1 cellular context compared by ENCODE assay signal in the genomic region with DNA sequence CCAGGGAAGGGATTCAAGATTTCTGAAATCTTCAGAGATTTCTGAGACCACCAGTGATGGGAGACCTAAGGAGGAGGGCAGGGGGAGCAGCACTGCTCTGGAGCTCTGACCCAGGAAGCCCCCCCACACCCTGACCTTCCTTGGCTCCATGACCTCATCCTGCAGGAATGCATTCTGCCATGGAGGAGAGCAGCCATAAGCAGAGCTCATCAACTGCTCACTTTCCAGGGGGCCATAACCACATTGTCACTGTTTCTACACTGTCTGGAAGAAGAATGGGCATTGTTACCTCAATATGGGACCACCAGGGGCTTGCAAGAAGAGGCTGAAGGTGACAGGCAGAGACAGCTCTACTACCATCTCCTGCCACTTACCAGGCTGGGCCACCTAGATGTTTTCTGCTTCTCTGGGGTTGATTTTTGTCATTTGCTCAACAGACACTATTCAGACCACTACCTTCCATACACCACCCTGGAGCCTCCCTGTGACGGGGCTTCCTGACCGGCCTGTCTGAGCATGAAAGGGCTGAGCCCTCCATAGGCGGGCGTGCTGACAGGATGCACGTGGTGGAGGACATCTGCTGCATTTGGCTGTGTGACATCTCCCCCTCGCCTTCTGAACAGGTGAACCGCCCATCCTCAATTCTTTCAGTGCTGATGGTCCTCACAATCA.
TF ChIP-seq lines count a peak whose summit lies in the region.

No MANE protein-coding gene starts in this region.

TF ChIP-seq in HepG2, 621 proteins besides CTCF, POLR2A, EP300 and RAD21 (continued from another document):
- TF ChIP-seq NFATC3 (CRISPR knock-in tag; IDR thresholded peaks at IDR 0.05) (no peak), MIER2 (CRISPR knock-in tag; IDR thresholded peaks at IDR 0.05) (no peak), TOE1 (CRISPR knock-in tag; IDR thresholded peaks at IDR 0.05) (no peak), LCORL (IDR thresholded peaks at IDR 0.05) (no peak), LCORL (CRISPR knock-in tag; IDR thresholded peaks at IDR 0.05) (0 out of 2 replicates have a peak, but pooled peaks have one; percentile 8), KDM5B (CRISPR knock-in tag; IDR thresholded peaks at IDR 0.05; ENCODE audit: borderline replicate concordance) (no peak), TEAD3 (CRISPR knock-in tag; optimal IDR thresholded peaks at IDR 0.05; ENCODE audit: borderline replicate concordance) (peak; percentile 96), ZNF382 (CRISPR knock-in tag; IDR thresholded peaks at IDR 0.05; ENCODE audit: borderline replicate concordance) (no peak), SETDB1 (CRISPR knock-in tag; IDR thresholded peaks at IDR 0.05; ENCODE audit: borderline replicate concordance) (no peak), NRL (CRISPR knock-in tag; IDR thresholded peaks at IDR 0.05; ENCODE audit: borderline replicate concordance) (no peak), KDM1A (CRISPR knock-in tag; IDR thresholded peaks at IDR 0.05) (no peak), ZNF317 (CRISPR knock-in tag; IDR thresholded peaks at IDR 0.05) (no peak), NR2F6 (IDR thresholded peaks at IDR 0.05) (0 out of 2 replicates have a peak, but pooled peaks have one; percentile 32), NR2F6 (CRISPR knock-in tag; IDR thresholded peaks at IDR 0.05) (0 out of 2 replicates have a peak, but pooled peaks have one; percentile 23), ZC3H13 (CRISPR knock-in tag; IDR thresholded peaks at IDR 0.05) (no peak), FOSL2 (CRISPR knock-in tag; IDR thresholded peaks at IDR 0.05) (peak; percentile 73)
- TF ChIP-seq, protein P1, sequence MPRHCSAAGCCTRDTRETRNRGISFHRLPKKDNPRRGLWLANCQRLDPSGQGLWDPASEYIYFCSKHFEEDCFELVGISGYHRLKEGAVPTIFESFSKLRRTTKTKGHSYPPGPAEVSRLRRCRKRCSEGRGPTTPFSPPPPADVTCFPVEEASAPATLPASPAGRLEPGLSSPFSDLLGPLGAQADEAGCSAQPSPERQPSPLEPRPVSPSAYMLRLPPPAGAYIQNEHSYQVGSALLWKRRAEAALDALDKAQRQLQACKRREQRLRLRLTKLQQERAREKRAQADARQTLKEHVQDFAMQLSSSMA (CRISPR knock-in tag; IDR thresholded peaks at IDR 0.05) = no peak
- TF ChIP-seq, protein P2, sequence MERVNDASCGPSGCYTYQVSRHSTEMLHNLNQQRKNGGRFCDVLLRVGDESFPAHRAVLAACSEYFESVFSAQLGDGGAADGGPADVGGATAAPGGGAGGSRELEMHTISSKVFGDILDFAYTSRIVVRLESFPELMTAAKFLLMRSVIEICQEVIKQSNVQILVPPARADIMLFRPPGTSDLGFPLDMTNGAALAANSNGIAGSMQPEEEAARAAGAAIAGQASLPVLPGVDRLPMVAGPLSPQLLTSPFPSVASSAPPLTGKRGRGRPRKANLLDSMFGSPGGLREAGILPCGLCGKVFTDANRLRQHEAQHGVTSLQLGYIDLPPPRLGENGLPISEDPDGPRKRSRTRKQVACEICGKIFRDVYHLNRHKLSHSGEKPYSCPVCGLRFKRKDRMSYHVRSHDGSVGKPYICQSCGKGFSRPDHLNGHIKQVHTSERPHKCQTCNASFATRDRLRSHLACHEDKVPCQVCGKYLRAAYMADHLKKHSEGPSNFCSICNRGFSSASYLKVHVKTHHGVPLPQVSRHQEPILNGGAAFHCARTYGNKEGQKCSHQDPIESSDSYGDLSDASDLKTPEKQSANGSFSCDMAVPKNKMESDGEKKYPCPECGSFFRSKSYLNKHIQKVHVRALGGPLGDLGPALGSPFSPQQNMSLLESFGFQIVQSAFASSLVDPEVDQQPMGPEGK (CRISPR knock-in tag; IDR thresholded peaks at IDR 0.05) = peak; percentile 37; the same call in 1 of the 2 replicates
- TF ChIP-seq, protein P3, sequence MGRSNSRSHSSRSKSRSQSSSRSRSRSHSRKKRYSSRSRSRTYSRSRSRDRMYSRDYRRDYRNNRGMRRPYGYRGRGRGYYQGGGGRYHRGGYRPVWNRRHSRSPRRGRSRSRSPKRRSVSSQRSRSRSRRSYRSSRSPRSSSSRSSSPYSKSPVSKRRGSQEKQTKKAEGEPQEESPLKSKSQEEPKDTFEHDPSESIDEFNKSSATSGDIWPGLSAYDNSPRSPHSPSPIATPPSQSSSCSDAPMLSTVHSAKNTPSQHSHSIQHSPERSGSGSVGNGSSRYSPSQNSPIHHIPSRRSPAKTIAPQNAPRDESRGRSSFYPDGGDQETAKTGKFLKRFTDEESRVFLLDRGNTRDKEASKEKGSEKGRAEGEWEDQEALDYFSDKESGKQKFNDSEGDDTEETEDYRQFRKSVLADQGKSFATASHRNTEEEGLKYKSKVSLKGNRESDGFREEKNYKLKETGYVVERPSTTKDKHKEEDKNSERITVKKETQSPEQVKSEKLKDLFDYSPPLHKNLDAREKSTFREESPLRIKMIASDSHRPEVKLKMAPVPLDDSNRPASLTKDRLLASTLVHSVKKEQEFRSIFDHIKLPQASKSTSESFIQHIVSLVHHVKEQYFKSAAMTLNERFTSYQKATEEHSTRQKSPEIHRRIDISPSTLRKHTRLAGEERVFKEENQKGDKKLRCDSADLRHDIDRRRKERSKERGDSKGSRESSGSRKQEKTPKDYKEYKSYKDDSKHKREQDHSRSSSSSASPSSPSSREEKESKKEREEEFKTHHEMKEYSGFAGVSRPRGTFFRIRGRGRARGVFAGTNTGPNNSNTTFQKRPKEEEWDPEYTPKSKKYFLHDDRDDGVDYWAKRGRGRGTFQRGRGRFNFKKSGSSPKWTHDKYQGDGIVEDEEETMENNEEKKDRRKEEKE (IDR thresholded peaks at IDR 0.05) = no peak
